Comparison of ENCODE assay signal across 1 cellular context in genomic region chr6:157753291-157753690, GRCh38.
TF ChIP-seq lines count a peak whose summit lies in the region.

No MANE protein-coding gene starts in this region.

TF ChIP-seq in SK-N-SH, 30 proteins besides CTCF, POLR2A, EP300 and RAD21 (continued from another document):
- TF ChIP-seq, protein P1, sequence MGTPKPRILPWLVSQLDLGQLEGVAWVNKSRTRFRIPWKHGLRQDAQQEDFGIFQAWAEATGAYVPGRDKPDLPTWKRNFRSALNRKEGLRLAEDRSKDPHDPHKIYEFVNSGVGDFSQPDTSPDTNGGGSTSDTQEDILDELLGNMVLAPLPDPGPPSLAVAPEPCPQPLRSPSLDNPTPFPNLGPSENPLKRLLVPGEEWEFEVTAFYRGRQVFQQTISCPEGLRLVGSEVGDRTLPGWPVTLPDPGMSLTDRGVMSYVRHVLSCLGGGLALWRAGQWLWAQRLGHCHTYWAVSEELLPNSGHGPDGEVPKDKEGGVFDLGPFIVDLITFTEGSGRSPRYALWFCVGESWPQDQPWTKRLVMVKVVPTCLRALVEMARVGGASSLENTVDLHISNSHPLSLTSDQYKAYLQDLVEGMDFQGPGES (IDR thresholded peaks at IDR 0.05; ENCODE audit: low read depth, low read length): no peak
- TF ChIP-seq, protein P2, sequence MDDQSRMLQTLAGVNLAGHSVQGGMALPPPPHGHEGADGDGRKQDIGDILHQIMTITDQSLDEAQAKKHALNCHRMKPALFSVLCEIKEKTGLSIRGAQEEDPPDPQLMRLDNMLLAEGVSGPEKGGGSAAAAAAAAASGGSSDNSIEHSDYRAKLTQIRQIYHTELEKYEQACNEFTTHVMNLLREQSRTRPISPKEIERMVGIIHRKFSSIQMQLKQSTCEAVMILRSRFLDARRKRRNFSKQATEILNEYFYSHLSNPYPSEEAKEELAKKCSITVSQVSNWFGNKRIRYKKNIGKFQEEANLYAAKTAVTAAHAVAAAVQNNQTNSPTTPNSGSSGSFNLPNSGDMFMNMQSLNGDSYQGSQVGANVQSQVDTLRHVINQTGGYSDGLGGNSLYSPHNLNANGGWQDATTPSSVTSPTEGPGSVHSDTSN (IDR thresholded peaks at IDR 0.05): no peak
- TF ChIP-seq MXI1 (IDR thresholded peaks at IDR 0.05; ENCODE audit: low read depth, low read length): no peak
- TF ChIP-seq, protein P3, sequence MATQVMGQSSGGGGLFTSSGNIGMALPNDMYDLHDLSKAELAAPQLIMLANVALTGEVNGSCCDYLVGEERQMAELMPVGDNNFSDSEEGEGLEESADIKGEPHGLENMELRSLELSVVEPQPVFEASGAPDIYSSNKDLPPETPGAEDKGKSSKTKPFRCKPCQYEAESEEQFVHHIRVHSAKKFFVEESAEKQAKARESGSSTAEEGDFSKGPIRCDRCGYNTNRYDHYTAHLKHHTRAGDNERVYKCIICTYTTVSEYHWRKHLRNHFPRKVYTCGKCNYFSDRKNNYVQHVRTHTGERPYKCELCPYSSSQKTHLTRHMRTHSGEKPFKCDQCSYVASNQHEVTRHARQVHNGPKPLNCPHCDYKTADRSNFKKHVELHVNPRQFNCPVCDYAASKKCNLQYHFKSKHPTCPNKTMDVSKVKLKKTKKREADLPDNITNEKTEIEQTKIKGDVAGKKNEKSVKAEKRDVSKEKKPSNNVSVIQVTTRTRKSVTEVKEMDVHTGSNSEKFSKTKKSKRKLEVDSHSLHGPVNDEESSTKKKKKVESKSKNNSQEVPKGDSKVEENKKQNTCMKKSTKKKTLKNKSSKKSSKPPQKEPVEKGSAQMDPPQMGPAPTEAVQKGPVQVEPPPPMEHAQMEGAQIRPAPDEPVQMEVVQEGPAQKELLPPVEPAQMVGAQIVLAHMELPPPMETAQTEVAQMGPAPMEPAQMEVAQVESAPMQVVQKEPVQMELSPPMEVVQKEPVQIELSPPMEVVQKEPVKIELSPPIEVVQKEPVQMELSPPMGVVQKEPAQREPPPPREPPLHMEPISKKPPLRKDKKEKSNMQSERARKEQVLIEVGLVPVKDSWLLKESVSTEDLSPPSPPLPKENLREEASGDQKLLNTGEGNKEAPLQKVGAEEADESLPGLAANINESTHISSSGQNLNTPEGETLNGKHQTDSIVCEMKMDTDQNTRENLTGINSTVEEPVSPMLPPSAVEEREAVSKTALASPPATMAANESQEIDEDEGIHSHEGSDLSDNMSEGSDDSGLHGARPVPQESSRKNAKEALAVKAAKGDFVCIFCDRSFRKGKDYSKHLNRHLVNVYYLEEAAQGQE (IDR thresholded peaks at IDR 0.05; ENCODE audit: low read depth, low read length): no peak
- TF ChIP-seq TEAD4 (IDR thresholded peaks at IDR 0.05; ENCODE audit: borderline replicate concordance, insufficient read depth): no peak
- TF ChIP-seq RCOR1 (IDR thresholded peaks at IDR 0.05; ENCODE audit: low read length): no peak
